8 cellular contexts compared by ENCODE assay signal in genomic region chr4:6263541-6264540, GRCh38. TPM values are rescaled to one million over a fixed set of nuclear protein-coding genes. Genes with fewer than 3 reads are reported as not detected.
DNase-seq lines count a peak whose midpoint lies in the region; ATAC-seq and TF ChIP-seq lines count a peak whose summit lies in the region.

No MANE protein-coding gene starts in this region.

- no peak for TF ChIP-seq EP300 in tibial nerve (IDR thresholded peaks at IDR 0.05)

- intact Hi-C loops in activated T-helper 2 cell treated with anti-CD3 and anti-CD28 coated beads, Interferon-gamma antibody, Interleukin-2, Interleukin-4, amounts not matched to agents 10 μg/mL and 5 μg/mL and 100 μg/mL, durations not matched to agents 14 hours and 24 hours and 36 hours (cut with micrococcal nuclease) = loop anchor here (10.0 kb wide), 1 partner anchor 841 kb away; no protein-coding TSS in a partner anchor

- no peak for TF ChIP-seq POLR2A in tibial nerve (IDR thresholded peaks at IDR 0.05)

- H3K36me3 Mint-ChIP-seq in activated T-helper 2 cell treated with anti-CD3 and anti-CD28 coated beads, Interferon-gamma antibody, Interleukin-2, Interleukin-4, amounts not matched to agents 10 μg/mL and 5 μg/mL and 100 μg/mL, durations not matched to agents 14 hours and 24 hours and 36 hours (ENCODE audit: low read depth) = no peaks in the 10 kb centered on the region

- H3K27me3 Mint-ChIP-seq in activated T-helper 2 cell treated with anti-CD3 and anti-CD28 coated beads, Interferon-gamma antibody, Interleukin-2, Interleukin-4, amounts not matched to agents 10 μg/mL and 5 μg/mL and 100 μg/mL, durations not matched to agents 14 hours and 24 hours and 36 hours (ENCODE audit: low read depth) = peaks cover 33% of the 10 kb centered on the region

- H3K9me3 ChIP-seq in tibial nerve = no peaks in the 10 kb centered on the region

- H3K4me1 Mint-ChIP-seq in activated T-helper 2 cell treated with anti-CD3 and anti-CD28 coated beads, Interferon-gamma antibody, Interleukin-2, Interleukin-4, amounts not matched to agents 10 μg/mL and 5 μg/mL and 100 μg/mL, durations not matched to agents 14 hours and 24 hours and 36 hours (ENCODE audit: low read depth) = peaks cover 14% of the 10 kb centered on the region

- no peaks in the 10 kb centered on the region for H3K9me3 Mint-ChIP-seq in activated T-helper 2 cell treated with anti-CD3 and anti-CD28 coated beads, Interferon-gamma antibody, Interleukin-2, Interleukin-4, amounts not matched to agents 10 μg/mL and 5 μg/mL and 100 μg/mL, durations not matched to agents 14 hours and 24 hours and 36 hours

- H3K4me3 ChIP-seq in HL-60 (replicated peaks; ENCODE audit: insufficient read depth, low read length) (no peak overlapping the region), astrocyte of the cerebellum (ENCODE audit: low read depth, low read length) (no peak overlapping the region), kidney epithelial cell (ENCODE audit: low read depth, low read length) (no peak overlapping the region), tibial nerve (no peak overlapping the region)

- H3K27ac Mint-ChIP-seq in activated T-helper 2 cell treated with anti-CD3 and anti-CD28 coated beads, Interferon-gamma antibody, Interleukin-2, Interleukin-4, amounts not matched to agents 10 μg/mL and 5 μg/mL and 100 μg/mL, durations not matched to agents 14 hours and 24 hours and 36 hours = no peak overlapping the region

- in situ Hi-C loops in astrocyte of the cerebellum (cut with HindIII; ENCODE audit: low sequenced_read_pairs) = no loop called here

- H3K27me3 ChIP-seq in HL-60 (ENCODE audit: insufficient read depth, poor library complexity, severe bottlenecking) (peaks cover 9% of the 10 kb centered on the region), kidney epithelial cell (ENCODE audit: control insufficient read depth, insufficient read depth, low read length) (peaks cover 6% of the 10 kb centered on the region), tibial nerve (no peaks in the 10 kb centered on the region)

- H3K4me3 Mint-ChIP-seq in activated T-helper 2 cell treated with anti-CD3 and anti-CD28 coated beads, Interferon-gamma antibody, Interleukin-2, Interleukin-4, amounts not matched to agents 10 μg/mL and 5 μg/mL and 100 μg/mL, durations not matched to agents 14 hours and 24 hours and 36 hours (ENCODE audit: low read depth) = no peak overlapping the region

- ATAC-seq in HG03175 (IDR thresholded peaks at IDR 0.05; ENCODE audit: unreplicated experiment) = no peak

- H3K27ac ChIP-seq in HL-60 (replicated peaks) = no peak overlapping the region
- no peak overlapping the region for H3K27ac ChIP-seq in tibial nerve

- DNase-seq in DMS53 treated with DMSO at 0.1 percent for 48 hours (lab: John Stamatoyannopoulos, UW; ENCODE audit: unreplicated experiment) = peak; percentile 28
- no peak for DNase-seq in HL-60 (ENCODE audit: low read depth in 1 of 2, low spot score in 1 of 2)
- DNase-seq in astrocyte of the cerebellum (ENCODE audit: low read depth) = peak; percentile 22
- DNase-seq in kidney epithelial cell (ENCODE audit: low read depth) = no peak
- DNase-seq in tibial nerve (ENCODE audit: low spot score in 2 of 2) = no peak
- DNase-seq in activated T-helper 2 cell treated with anti-CD3 and anti-CD28 coated beads, Interferon-gamma antibody, Interleukin-2, Interleukin-4, amounts not matched to agents 10 μg/mL and 5 μg/mL and 100 μg/mL, durations not matched to agents 14 hours and 24 hours and 36 hours (ENCODE audit: low spot score) = no peak
- DNase-seq in cortex of kidney (lab: John Stamatoyannopoulos, UW) = no peak

- peaks cover 0 to 2% (median 0%) of the 10 kb centered on the region in 4 donors for H3K4me1 ChIP-seq in tibial nerve

- H3K36me3 ChIP-seq in kidney epithelial cell (ENCODE audit: control insufficient read depth, insufficient read depth, low read length) (no peaks in the 10 kb centered on the region), tibial nerve (no peaks in the 10 kb centered on the region)

- 61 to 70% methylated on average over 18 of the region's 18 CpGs for WGBS in tibial nerve, 2 donors

- peak; percentile 4 for TF ChIP-seq CTCF in HL-60 (IDR thresholded peaks at IDR 0.05; ENCODE audit: insufficient read depth, low read length)
- peak; percentile 73 for TF ChIP-seq CTCF in astrocyte of the cerebellum (IDR thresholded peaks at IDR 0.05; ENCODE audit: low read depth, low read length, missing control alignments)
- peak; percentile 63 for TF ChIP-seq CTCF in kidney epithelial cell (IDR thresholded peaks at IDR 0.05; ENCODE audit: insufficient read depth, low read length, poor library complexity, severe bottlenecking)
- TF ChIP-seq CTCF in tibial nerve (IDR thresholded peaks at IDR 0.05) = peak in 1 of 5 experiments; percentile 32

RNA-seq across cellular contexts. Expression of gene WFS1, which starts 5.8 kb away (rescaled TPM):
- total RNA-seq in kidney epithelial cell (26.0 and 37.2 TPM in 2 replicates), tibial nerve (100 to 1,000 TPM in 1 of 4 donors, 10 to 100 TPM in 3; 52.8 to 125 (median 57.9) TPM)
- total RNA-seq in activated T-helper 2 cell treated with anti-CD3 and anti-CD28 coated beads, Interferon-gamma antibody, Interleukin-2, Interleukin-4, amounts not matched to agents 10 μg/mL and 5 μg/mL and 100 μg/mL, durations not matched to agents 14 hours and 24 hours and 36 hours = 4.4 and 5.9 TPM in 2 replicates

Comparison
In these comparisons a context has a peak if more than half of its experiments do, and no peak if none do; other contexts are left out.
1. DNase-seq: peak in DMS53 treated with DMSO at 0.1 percent for 48 hours (single experiment) and astrocyte of the cerebellum (single experiment); none in HL-60 (0 of 2), kidney epithelial cell (single experiment), tibial nerve (0 of 2), activated T-helper 2 cell treated with anti-CD3 and anti-CD28 coated beads, Interferon-gamma antibody, Interleukin-2, Interleukin-4, amounts not matched to agents 10 μg/mL and 5 μg/mL and 100 μg/mL, durations not matched to agents 14 hours and 24 hours and 36 hours (single experiment) and cortex of kidney (single experiment).